In genomic region chr21:20737227-20737626, GRCh38 we compare ENCODE assay signal across 16 cellular contexts.
A peak's percentile ranks its signal among the peaks of the same experiment; 100 is the strongest.
DNase-seq lines count a peak whose midpoint lies in the region; ATAC-seq and TF ChIP-seq lines count a peak whose summit lies in the region.
"Had no signal": no experiment of that assay in that cellular context is flagged by ENCODE, and none has a peak within 500 bp of the region (broad histone marks: within the 10 kb centered on the region; RNA-seq: fewer than 3 reads in every experiment).

No MANE protein-coding gene starts in this region.

- H3K4me1 Mint-ChIP-seq in WTC11 (peaks cover 18% of the 10 kb centered on the region), endodermal cell (peaks cover 16% of the 10 kb centered on the region)
- H3K4me1 Mint-ChIP-seq: CD4-positive, CD25-positive, alpha-beta regulatory T cell had no signal

- CTCF ChIA-PET in WTC11 (lab: Charles Lee), result no interaction called here

- H3K9me3 Mint-ChIP-seq in WTC11 (peaks cover 14% of the 10 kb centered on the region), endodermal cell (no peaks in the 10 kb centered on the region)

- no peak overlapping the region for H3K4me3 Mint-ChIP-seq in WTC11
- no peak overlapping the region for H3K4me3 Mint-ChIP-seq in endodermal cell
- H3K4me3 Mint-ChIP-seq: CD4-positive, CD25-positive, alpha-beta regulatory T cell; HFFc6 had no signal

- H3K36me3 ChIP-seq in endodermal cell (ENCODE audit: control insufficient read depth, insufficient read depth, low read length), result no peaks in the 10 kb centered on the region
- H3K36me3 ChIP-seq in neuron (ENCODE audit: insufficient read depth, low read length), result no peaks in the 10 kb centered on the region
- H3K36me3 ChIP-seq: BE2C had no signal

- no peak overlapping the region for H3K9ac ChIP-seq in endodermal cell (ENCODE audit: extremely low read depth, low read length, poor library complexity, severe bottlenecking)

- ATAC-seq in WTC11 (no peak), GM18868 (IDR thresholded peaks at IDR 0.05; ENCODE audit: unreplicated experiment) (no peak), GM18873 (IDR thresholded peaks at IDR 0.05; ENCODE audit: low FRiP score, unreplicated experiment) (no peak)
- ATAC-seq: HCT116 had no signal

- no peak overlapping the region for H3K27ac ChIP-seq in endodermal cell (ENCODE audit: low read depth, low read length)
- H3K27ac ChIP-seq: HL-60 had no signal

- H3K4me3 ChIP-seq in endodermal cell (ENCODE audit: low read length), result peak overlapping the region; percentile 19
- no peak overlapping the region for H3K4me3 ChIP-seq in neuron (ENCODE audit: low read length)

- H3K27ac Mint-ChIP-seq in WTC11, result peak overlapping the region; percentile 0; the same call in 1 of the 2 replicates
- no peak overlapping the region for H3K27ac Mint-ChIP-seq in endodermal cell
- H3K27ac Mint-ChIP-seq: CD4-positive, CD25-positive, alpha-beta regulatory T cell; HFFc6 had no signal

- H3K4me1 ChIP-seq in endodermal cell (ENCODE audit: control insufficient read depth, insufficient read depth, low read length) (peaks cover 5% of the 10 kb centered on the region), neuron (ENCODE audit: insufficient read depth, low read length) (peaks cover 19% of the 10 kb centered on the region)
- H3K4me1 ChIP-seq: BE2C, Caco-2 had no signal

- H3K27me3 Mint-ChIP-seq in WTC11 (ENCODE audit: low read depth) (no peaks in the 10 kb centered on the region; the same call in 1 of the 2 replicates), endodermal cell (ENCODE audit: insufficient read depth) (no peaks in the 10 kb centered on the region)
- H3K27me3 Mint-ChIP-seq: CD4-positive, CD25-positive, alpha-beta regulatory T cell had no signal

- H2AFZ ChIP-seq in neuron (ENCODE audit: low read depth, low read length), result peak overlapping the region; percentile 17

- POLR2A ChIA-PET in WTC11 (lab: Charles Lee), result no interaction called here

- DNase-seq in WTC11 (ENCODE audit: low spot score), result no peak
- no peak for DNase-seq in endodermal cell
- no peak for DNase-seq in foreskin melanocyte
- no peak for DNase-seq in retina
- DNase-seq: ACHN; BE2C; Caco-2; CD4-positive, CD25-positive, alpha-beta regulatory T cell; GOT3; H7; HFFc6 had no signal

- H3K27me3 ChIP-seq in endodermal cell (ENCODE audit: control insufficient read depth, insufficient read depth, low read length, poor library complexity, severe bottlenecking) (no peaks in the 10 kb centered on the region), neuron (ENCODE audit: insufficient read depth, low read length) (no peaks in the 10 kb centered on the region)
- H3K27me3 ChIP-seq: BE2C had no signal

- TF ChIP-seq CTCF in WTC11 (IDR thresholded peaks at IDR 0.05), result no peak
- no peak for TF ChIP-seq CTCF in endodermal cell (conservative IDR thresholded peaks at IDR 0.05)

- H3K36me3 Mint-ChIP-seq in WTC11 (peaks cover 2% of the 10 kb centered on the region; the same call in 1 of the 2 replicates), endodermal cell (ENCODE audit: low read depth) (no peaks in the 10 kb centered on the region)
- H3K36me3 Mint-ChIP-seq: CD4-positive, CD25-positive, alpha-beta regulatory T cell had no signal

- H3K9me3 ChIP-seq in endodermal cell (ENCODE audit: control insufficient read depth, low read length) (peaks cover 4% of the 10 kb centered on the region), neuron (ENCODE audit: low read length) (no peaks in the 10 kb centered on the region)
- H3K9me3 ChIP-seq: BE2C, Caco-2 had no signal

TF ChIP-seq in WTC11, 78 proteins besides CTCF, POLR2A, EP300 and RAD21 (continues in another document):
- TF ChIP-seq FOXK1 (CRISPR knock-in tag; IDR thresholded peaks at IDR 0.05) (no peak), MLX (CRISPR knock-in tag; IDR thresholded peaks at IDR 0.05) (no peak), PREB (CRISPR knock-in tag; IDR thresholded peaks at IDR 0.05; ENCODE audit: borderline replicate concordance) (no peak), ZNF396 (CRISPR knock-in tag; IDR thresholded peaks at IDR 0.05; ENCODE audit: borderline replicate concordance) (no peak), ZNF219 (CRISPR knock-in tag; IDR thresholded peaks at IDR 0.05; ENCODE audit: borderline replicate concordance) (no peak), JUN (CRISPR knock-in tag; IDR thresholded peaks at IDR 0.05) (no peak), IRF2 (CRISPR knock-in tag; IDR thresholded peaks at IDR 0.05; ENCODE audit: borderline replicate concordance, low read depth) (no peak), STAT6 (CRISPR knock-in tag; conservative IDR thresholded peaks at IDR 0.05; ENCODE audit: low read depth) (no peak), NR1H2 (CRISPR knock-in tag; IDR thresholded peaks at IDR 0.05) (no peak), TEAD4 (CRISPR knock-in tag; IDR thresholded peaks at IDR 0.05) (no peak), KAT7 (CRISPR knock-in tag; IDR thresholded peaks at IDR 0.05; ENCODE audit: borderline replicate concordance) (no peak), E2F4 (CRISPR knock-in tag; IDR thresholded peaks at IDR 0.05; ENCODE audit: borderline replicate concordance, low read depth) (no peak), IRF1 (CRISPR knock-in tag; IDR thresholded peaks at IDR 0.05) (no peak), ZNF281 (CRISPR knock-in tag; IDR thresholded peaks at IDR 0.05) (no peak)
